ENCODE assay signal across 7 cellular contexts in genomic region chr1:36365310-36365895, GRCh38. TPM values are rescaled to one million over a fixed set of nuclear protein-coding genes. Genes with fewer than 3 reads are reported as not detected.
DNase-seq lines count a peak whose midpoint lies in the region; ATAC-seq and TF ChIP-seq lines count a peak whose summit lies in the region.

No MANE protein-coding gene starts in this region.

- no peak for ATAC-seq in T-cell (replicated peaks in 1 of 4)
- ATAC-seq in PC-3: no peak
- no peak for ATAC-seq in HG03469 (IDR thresholded peaks at IDR 0.05; ENCODE audit: unreplicated experiment)
- no peak for ATAC-seq in HG02798 (IDR thresholded peaks at IDR 0.05; ENCODE audit: poor library complexity, unreplicated experiment)

- peak overlapping the region; percentile 35 for H3K4me2 ChIP-seq in GM23248 (ENCODE audit: unreplicated experiment)
- peak overlapping the region; percentile 73 for H3K4me2 ChIP-seq in smooth muscle cell
- H3K4me2 ChIP-seq in PC-3 (ENCODE audit: low read length): no peak overlapping the region

- peak overlapping the region in 2 of 3 donors; percentile 24 to 62 for H3K4me3 Mint-ChIP-seq in T-cell

- peak overlapping the region; percentile 48 for H3K27ac ChIP-seq in GM23248
- peak overlapping the region; percentile 96 for H3K27ac ChIP-seq in smooth muscle cell (ENCODE audit: low read depth)
- no peak overlapping the region for H3K27ac ChIP-seq in PC-3 (ENCODE audit: low read length)

- H3K27me3 ChIP-seq in GM23248 (replicated peaks; ENCODE audit: insufficient read depth) (no peaks in the 10 kb centered on the region), smooth muscle cell (ENCODE audit: low read depth) (no peaks in the 10 kb centered on the region), PC-3 (ENCODE audit: low read length) (no peaks in the 10 kb centered on the region)

- H3K4me1 ChIP-seq in GM23248 (ENCODE audit: insufficient read depth): peaks cover 17% of the 10 kb centered on the region
- H3K4me1 ChIP-seq in smooth muscle cell (ENCODE audit: low read depth): peaks cover 14% of the 10 kb centered on the region
- peaks cover 16% of the 10 kb centered on the region; the same call in 1 of the 2 replicates for H3K4me1 ChIP-seq in PC-3 (ENCODE audit: insufficient read depth, low read length)

- H3K9ac ChIP-seq in GM23248 (peak overlapping the region; percentile 0; the same call in 1 of the 2 replicates), smooth muscle cell (ENCODE audit: low read depth) (peak overlapping the region; percentile 74), PC-3 (ENCODE audit: low read length) (no peak overlapping the region)

- CTCF ChIA-PET in T-cell (lab: Charles Lee) (interaction anchor here (0.6 to 2.2 kb wide), 2 partner anchors 19 to 171 kb away, joined by 3 to 13 read pairs; no protein-coding TSS in a partner anchor), PC-3 (lab: Charles Lee) (no interaction called here)

- in situ Hi-C loops in GM23248 (cut with MboI): no loop called here

- H2AFZ ChIP-seq in GM23248 (no peak overlapping the region), smooth muscle cell (ENCODE audit: low read depth) (no peak overlapping the region), PC-3 (ENCODE audit: low read length) (no peak overlapping the region)

- intact Hi-C loops in PC-3 (cut with micrococcal nuclease): no loop called here

- peaks cover 8% of the 10 kb centered on the region for H3K36me3 Mint-ChIP-seq in T-cell

- peak; percentile 81 for DNase-seq in GM23248
- no peak for DNase-seq in T-cell
- DNase-seq in foreskin fibroblast: peak; percentile 84 to 94
- no peak for DNase-seq in smooth muscle cell (lab: John Stamatoyannopoulos, UW; ENCODE audit: unreplicated experiment)
- DNase-seq in PC-3: no peak

- POLR2A ChIA-PET in T-cell (lab: Charles Lee) (no interaction called here), PC-3 (lab: Charles Lee; ENCODE audit: unreplicated experiment) (no interaction called here)

- H3K9me3 Mint-ChIP-seq in T-cell: no peaks in the 10 kb centered on the region

- H3K4me3 ChIP-seq in GM23248 (no peak overlapping the region), foreskin fibroblast (ENCODE audit: low read depth in 1 of 2, low read length in 2 of 2) (no peak overlapping the region), smooth muscle cell (no peak overlapping the region), PC-3 (ENCODE audit: low read length) (no peak overlapping the region)

- no peaks in the 10 kb centered on the region for H3K27me3 Mint-ChIP-seq in T-cell

- TF ChIP-seq CTCF in foreskin fibroblast (IDR thresholded peaks at IDR 0.05; ENCODE audit: low read depth, low read length): no peak
- TF ChIP-seq CTCF in smooth muscle cell (IDR thresholded peaks at IDR 0.05; ENCODE audit: borderline replicate concordance, insufficient read depth, poor library complexity, severe bottlenecking): no peak
- no peak for TF ChIP-seq CTCF in PC-3 (conservative IDR thresholded peaks at IDR 0.05; ENCODE audit: low read depth, low read length)

- H3K36me3 ChIP-seq in GM23248 (ENCODE audit: low read depth) (peaks cover 12% of the 10 kb centered on the region; the same call in 1 of the 2 replicates), smooth muscle cell (ENCODE audit: low read depth) (no peaks in the 10 kb centered on the region), PC-3 (ENCODE audit: low read depth, low read length) (peaks cover 37% of the 10 kb centered on the region)

- 18 to 22% methylated on average over 1 of the region's 1 CpG for WGBS in GM23248 (ENCODE audit: low coverage in 1 of 2, low lambda C conversion rate in 2 of 2, missing lambda C conversion rate in 2 of 2), 2 experiments
- 42% methylated on average over 1 of the region's 1 CpG for WGBS in smooth muscle cell (ENCODE audit: low lambda C conversion rate)

- H3K9me2 ChIP-seq in GM23248 (ENCODE audit: insufficient read depth): no peaks in the 10 kb centered on the region
- no peaks in the 10 kb centered on the region for H3K9me2 ChIP-seq in PC-3 (replicated peaks; ENCODE audit: low read length)

- peak overlapping the region; percentile 85 to 90 for H3K27ac Mint-ChIP-seq in T-cell

- H3F3A ChIP-seq in GM23248 (ENCODE audit: insufficient read depth): peaks cover 11% of the 10 kb centered on the region
- peaks cover 18% of the 10 kb centered on the region for H3F3A ChIP-seq in smooth muscle cell (ENCODE audit: low read depth)
- no peaks in the 10 kb centered on the region for H3F3A ChIP-seq in PC-3 (ENCODE audit: low read length, unreplicated experiment)

- H3K79me2 ChIP-seq in GM23248 (ENCODE audit: insufficient read depth): peaks cover 91% of the 10 kb centered on the region
- peaks cover 62% of the 10 kb centered on the region for H3K79me2 ChIP-seq in smooth muscle cell (ENCODE audit: low read depth)
- H3K79me2 ChIP-seq in PC-3 (ENCODE audit: low read length): peaks cover 54% of the 10 kb centered on the region

- no TSS peak for BruUV-seq in PC-3 (replicated peaks; lab: Mats Ljungman, UMichigan)

- H3K9me3 ChIP-seq in GM23248 (ENCODE audit: low read depth): no peaks in the 10 kb centered on the region
- no peaks in the 10 kb centered on the region for H3K9me3 ChIP-seq in smooth muscle cell (replicated peaks; ENCODE audit: low read depth)
- no peaks in the 10 kb centered on the region for H3K9me3 ChIP-seq in PC-3 (ENCODE audit: low read length)

- H3K4me1 Mint-ChIP-seq in T-cell: peaks cover 50 to 60% (median 53%) of the 10 kb centered on the region in 3 donors

- no peaks in the 10 kb centered on the region for H4K20me1 ChIP-seq in GM23248 (ENCODE audit: insufficient read depth)
- H4K20me1 ChIP-seq in smooth muscle cell (ENCODE audit: low read depth): peaks cover 25% of the 10 kb centered on the region
- no peaks in the 10 kb centered on the region for H4K20me1 ChIP-seq in PC-3 (ENCODE audit: low read length)

RNA-seq across cellular contexts. Expression of gene STK40, which starts 20.3 kb away (rescaled TPM):
- 11.1 and 16.4 TPM in 2 replicates for total RNA-seq in GM23248 (2014; rRNA removed; shearing (Covaris generic))
- polyA plus RNA-seq in GM23248 (2016; fragmentation: Nextera tagmentation; extraction: Ambion mirVana): 15.3 and 16.2 TPM in 2 replicates
- total RNA-seq in T-cell: 10 to 100 TPM; 29.6 to 71.1 (median 56.7) TPM
- total RNA-seq in smooth muscle cell: 7.2 and 8.4 TPM in 2 replicates
- polyA plus RNA-seq in smooth muscle cell: 18.8 and 28.3 TPM in 2 replicates
- 14.4 and 15.9 TPM in 2 replicates for total RNA-seq in PC-3 (2014; rRNA removed)

RNA-seq across cellular contexts. Expression of gene LSM10, which starts 32.3 kb away (rescaled TPM):
- total RNA-seq in GM23248 (2014; rRNA removed; shearing (Covaris generic)): 4.6 and 10.4 TPM in 2 replicates
- polyA plus RNA-seq in GM23248 (2016; fragmentation: Nextera tagmentation; extraction: Ambion mirVana) (72.5 and 80.2 TPM in 2 replicates), smooth muscle cell (59.4 and 72.9 TPM in 2 replicates)
- total RNA-seq in T-cell (10 to 100 TPM; 26.2 to 59.9 (median 55.4) TPM), smooth muscle cell (6.9 and 12.2 TPM in 2 replicates), PC-3 (2014; rRNA removed) (19.2 and 35.2 TPM in 2 replicates)

RNA-seq across cellular contexts. Expression of gene EVA1B, which starts 42.0 kb away (rescaled TPM):
- 294 and 328 TPM in 2 replicates for total RNA-seq in GM23248 (2014; rRNA removed; shearing (Covaris generic))
- 95.0 and 111 TPM in 2 replicates for polyA plus RNA-seq in GM23248 (2016; fragmentation: Nextera tagmentation; extraction: Ambion mirVana)
- 1 to 10 TPM; 2.0 to 8.1 (median 5.6) TPM for total RNA-seq in T-cell
- 49.8 and 88.7 TPM in 2 replicates for total RNA-seq in smooth muscle cell
- polyA plus RNA-seq in smooth muscle cell: 164 and 182 TPM in 2 replicates
- 89.1 and 104 TPM in 2 replicates for total RNA-seq in PC-3 (2014; rRNA removed)

RNA-seq across cellular contexts. Expression of gene SH3D21, which starts 59.2 kb away (rescaled TPM):
- total RNA-seq in GM23248 (2014; rRNA removed; shearing (Covaris generic)): 5.6 and 14.4 TPM in 2 replicates
- polyA plus RNA-seq in GM23248 (2016; fragmentation: Nextera tagmentation; extraction: Ambion mirVana): 1.1 and 1.8 TPM in 2 replicates
- 1 to 10 TPM; 2.2 to 3.7 (median 2.8) TPM for total RNA-seq in T-cell
- 12.0 and 16.4 TPM in 2 replicates for total RNA-seq in smooth muscle cell
- 6.9 and 8.2 TPM in 2 replicates for polyA plus RNA-seq in smooth muscle cell
- total RNA-seq in PC-3 (2014; rRNA removed): 11.3 and 16.4 TPM in 2 replicates

Comparison
In these comparisons a context has a peak if more than half of its experiments do, and no peak if none do; other contexts are left out.
1. DNase-seq: peak in GM23248 (single experiment) and foreskin fibroblast (2 of 2); none in T-cell (0 of 34), smooth muscle cell (single experiment) and PC-3 (single experiment).